Comparison of ENCODE assay signal across 20 cellular contexts in the genomic region with DNA sequence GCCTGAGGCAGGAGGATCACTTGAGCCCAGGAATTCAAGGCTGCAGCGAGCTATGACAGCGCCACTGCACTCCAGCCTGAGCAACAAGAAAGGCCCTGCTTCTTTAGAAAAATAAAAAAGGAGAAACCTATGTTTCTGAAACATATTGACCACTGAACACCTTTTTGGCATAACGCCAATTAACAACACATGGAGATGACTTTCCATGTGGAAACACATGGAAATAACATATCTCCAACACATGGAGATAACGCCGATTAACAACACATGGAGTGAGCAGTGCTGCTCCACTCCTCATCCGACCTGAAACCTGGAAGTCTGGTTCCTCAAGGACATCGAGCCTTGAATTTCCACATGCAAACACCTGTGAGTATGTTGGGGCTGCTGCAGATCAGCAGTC.
"Had no signal": no experiment of that assay in that cellular context is flagged by ENCODE, and none has a peak within 500 bp of the region (broad histone marks: within the 10 kb centered on the region; RNA-seq: fewer than 3 reads in every experiment).

No MANE protein-coding gene starts in this region.

- H3K9me3 Mint-ChIP-seq: activated T-helper 1 cell treated with anti-CD3 and anti-CD28 coated beads, Interleukin-12 subunit alpha, Interleukin-12 subunit beta, Interleukin-2, Interleukin-4 antibody, amounts not matched to agents 30 ng/mL and 10 ng/mL and 1 ng/mL, durations not matched to agents 14 hours and 24 hours and 36 hours; immature natural killer cell; T-helper 2 cell treated with Interferon-gamma antibody and Interleukin-4, amounts not matched to agents 5 μg/mL and 100 μg/mL, for 36 hours; WTC11 had no signal

- H3K36me3 ChIP-seq: esophagus squamous epithelium, neutrophil, spleen, tibial artery, vagina had no signal

- H3K27me3 ChIP-seq: esophagus squamous epithelium, spleen, tibial artery, vagina had no signal

- H3K4me1 ChIP-seq: parathyroid adenoma, spleen had no signal

- H3K4me3 ChIP-seq: esophagus squamous epithelium, spleen, tibial artery, vagina had no signal

- H3K4me3 Mint-ChIP-seq: activated CD4-positive, alpha-beta T cell treated with anti-CD3 and anti-CD28 coated beads for 36 hours; activated naive CD8-positive, alpha-beta T cell; activated T-helper 1 cell treated with anti-CD3 and anti-CD28 coated beads, Interleukin-12 subunit alpha, Interleukin-12 subunit beta, Interleukin-2, Interleukin-4 antibody, amounts not matched to agents 30 ng/mL and 10 ng/mL and 1 ng/mL, durations not matched to agents 14 hours and 24 hours and 36 hours; immature natural killer cell; naive thymus-derived CD4-positive, alpha-beta T cell; T-helper 2 cell treated with Interferon-gamma antibody and Interleukin-4, amounts not matched to agents 5 μg/mL and 100 μg/mL, for 36 hours; WTC11 had no signal

- ATAC-seq: activated CD4-positive, alpha-beta T cell treated with anti-CD3 and anti-CD28 coated beads for 36 hours; left ventricle myocardium superior; naive thymus-derived CD4-positive, alpha-beta T cell; WTC11 had no signal

- H3K9me3 ChIP-seq: esophagus squamous epithelium, neutrophil, spleen, tibial artery, vagina had no signal

- H3K27ac Mint-ChIP-seq: activated CD4-positive, alpha-beta T cell treated with anti-CD3 and anti-CD28 coated beads for 36 hours; activated naive CD8-positive, alpha-beta T cell; activated T-helper 1 cell treated with anti-CD3 and anti-CD28 coated beads, Interleukin-12 subunit alpha, Interleukin-12 subunit beta, Interleukin-2, Interleukin-4 antibody, amounts not matched to agents 30 ng/mL and 10 ng/mL and 1 ng/mL, durations not matched to agents 14 hours and 24 hours and 36 hours; immature natural killer cell; naive thymus-derived CD4-positive, alpha-beta T cell; T-helper 2 cell treated with Interferon-gamma antibody and Interleukin-4, amounts not matched to agents 5 μg/mL and 100 μg/mL, for 36 hours; WTC11 had no signal

- H3K27ac ChIP-seq: neutrophil, parathyroid adenoma, spleen, vagina had no signal

- H3K36me3 Mint-ChIP-seq: activated naive CD8-positive, alpha-beta T cell; naive thymus-derived CD4-positive, alpha-beta T cell; WTC11 had no signal

- H3K4me1 Mint-ChIP-seq: activated CD4-positive, alpha-beta T cell treated with anti-CD3 and anti-CD28 coated beads for 36 hours; immature natural killer cell had no signal

- DNase-seq: activated CD4-positive, alpha-beta T cell treated with anti-CD3 and anti-CD28 coated beads for 36 hours; activated CD4-positive, alpha-beta T cell treated with anti-CD3 and anti-CD28 coated beads, Interleukin-2, amount 50 U/mL, for 48 hours; activated gamma-delta T cell treated with Interleukin-2 at 50 U/mL for 16 hours; dermis blood vessel endothelial cell; effector memory CD4-positive, alpha-beta T cell; esophagus squamous epithelium; immature natural killer cell; kidney glomerular epithelial cell; left ventricle myocardium superior; naive thymus-derived CD4-positive, alpha-beta T cell; spleen; stimulated activated naive CD4-positive, alpha-beta T cell; tibial artery had no signal
